Comparison of ENCODE assay signal across 9 cellular contexts in the genomic region with DNA sequence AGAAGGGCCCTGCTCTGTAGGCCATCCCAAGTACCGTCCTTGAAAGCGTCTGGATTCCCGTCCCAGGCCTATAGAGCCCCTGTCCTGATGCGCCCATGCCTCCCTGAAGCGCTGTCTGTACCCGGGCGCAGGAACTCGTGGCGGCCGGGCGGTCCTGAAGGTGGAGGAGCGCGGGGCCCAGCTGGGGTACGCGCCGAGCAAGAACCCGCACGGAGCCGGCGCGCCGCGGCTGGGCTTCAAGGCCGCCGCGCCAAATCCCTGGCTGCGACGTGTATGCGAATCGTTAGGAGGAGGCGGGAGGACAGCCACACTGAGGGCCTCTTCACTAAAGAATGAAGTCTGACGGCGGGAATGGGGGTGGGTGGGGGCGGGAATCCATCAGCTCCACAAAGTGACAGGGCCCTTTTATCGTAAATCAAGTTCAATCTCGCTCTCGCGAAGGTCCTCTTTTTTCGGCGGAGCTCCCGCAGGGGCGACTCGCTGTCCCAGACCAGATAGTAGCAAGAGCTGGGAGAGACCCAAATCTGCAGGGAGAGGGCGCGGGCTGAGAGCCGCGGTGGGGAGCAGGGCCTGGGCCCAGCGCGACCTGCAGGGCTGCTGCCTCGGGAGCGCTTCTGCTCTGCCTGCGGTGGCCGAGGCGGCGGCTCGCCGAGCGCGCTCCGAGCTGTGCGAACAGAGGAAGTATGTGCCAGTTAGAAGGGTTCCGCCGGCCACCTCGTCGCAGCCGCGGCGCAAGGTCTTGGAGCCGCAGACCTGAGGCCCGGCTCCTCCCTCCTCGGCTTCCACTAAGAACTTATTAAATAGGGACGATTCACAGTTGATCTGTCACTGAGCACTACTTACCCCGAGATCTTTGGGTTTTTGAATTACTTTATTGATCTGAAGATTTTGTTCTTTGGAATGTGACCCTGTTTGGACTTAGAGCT. TPM values are rescaled to one million over a fixed set of nuclear protein-coding genes. Genes with fewer than 3 reads are reported as not detected.
A peak's percentile ranks its signal among the peaks of the same experiment; 100 is the strongest.
DNase-seq lines count a peak whose midpoint lies in the region; ATAC-seq and TF ChIP-seq lines count a peak whose summit lies in the region.
"Had no signal": no experiment of that assay in that cellular context is flagged by ENCODE, and none has a peak within 500 bp of the region (broad histone marks: within the 10 kb centered on the region; RNA-seq: fewer than 3 reads in every experiment).

No MANE protein-coding gene starts in this region.

- H3K36me3 ChIP-seq in NT2/D1 (ENCODE audit: insufficient read depth, insufficient read length, low read length), result no peaks in the 10 kb centered on the region

- no peak for DNase-seq in NT2/D1 (ENCODE audit: low read depth, low spot score)
- DNase-seq in Right ventricle myocardium superior, result no peak
- DNase-seq in retinal pigment epithelial cell (ENCODE audit: low read depth), result no peak

- peak; percentile 62 for ATAC-seq in GM18861 (IDR thresholded peaks at IDR 0.05; ENCODE audit: unreplicated experiment)
- peak; percentile 78 for ATAC-seq in Right ventricle myocardium superior (ENCODE audit: poor library complexity)
- no peak for ATAC-seq in GM21423 (IDR thresholded peaks at IDR 0.05; ENCODE audit: unreplicated experiment)
- ATAC-seq in HG03460 (IDR thresholded peaks at IDR 0.05; ENCODE audit: unreplicated experiment), result no peak
- ATAC-seq in GM21515 (IDR thresholded peaks at IDR 0.05; ENCODE audit: unreplicated experiment), result no peak
- no peak for ATAC-seq in HG03175 (IDR thresholded peaks at IDR 0.05; ENCODE audit: unreplicated experiment)
- ATAC-seq: HCT116 had no signal

- H3K9me3 ChIP-seq in NT2/D1 (ENCODE audit: insufficient read depth, low read length), result no peaks in the 10 kb centered on the region

- peak overlapping the region; percentile 46 for H3K4me3 ChIP-seq in NT2/D1 (ENCODE audit: insufficient read length, low read depth)
- peak overlapping the region; percentile 28 for H3K4me3 ChIP-seq in retinal pigment epithelial cell (ENCODE audit: low read length)

- no peaks in the 10 kb centered on the region for H3K4me1 ChIP-seq in NT2/D1 (ENCODE audit: insufficient read depth, insufficient read length)

- intact Hi-C loops in Right ventricle myocardium superior (cut with DNase I), result no loop called here

- H3K9ac ChIP-seq in NT2/D1 (ENCODE audit: insufficient read length, low read depth), result peak overlapping the region; percentile 70

- H3K27me3 ChIP-seq in NT2/D1 (ENCODE audit: insufficient read depth, insufficient read length), result peaks cover 81% of the 10 kb centered on the region

- no peak for TF ChIP-seq CTCF in retinal pigment epithelial cell (conservative IDR thresholded peaks at IDR 0.05; ENCODE audit: low read depth, low read length)

RNA-seq across cellular contexts. Expression of a gene that starts 10.4 kb away (rescaled TPM):
- total RNA-seq in Right ventricle myocardium superior, result not detected

Comparison
In these comparisons a context has a peak if more than half of its experiments do, and no peak if none do; other contexts are left out.
1. ATAC-seq: peak in GM18861 (single experiment) and Right ventricle myocardium superior (single experiment); none in GM21423 (single experiment), HG03460 (single experiment), GM21515 (single experiment) and HG03175 (single experiment).